ENCODE assay signal across 29 cellular contexts in the genomic region with DNA sequence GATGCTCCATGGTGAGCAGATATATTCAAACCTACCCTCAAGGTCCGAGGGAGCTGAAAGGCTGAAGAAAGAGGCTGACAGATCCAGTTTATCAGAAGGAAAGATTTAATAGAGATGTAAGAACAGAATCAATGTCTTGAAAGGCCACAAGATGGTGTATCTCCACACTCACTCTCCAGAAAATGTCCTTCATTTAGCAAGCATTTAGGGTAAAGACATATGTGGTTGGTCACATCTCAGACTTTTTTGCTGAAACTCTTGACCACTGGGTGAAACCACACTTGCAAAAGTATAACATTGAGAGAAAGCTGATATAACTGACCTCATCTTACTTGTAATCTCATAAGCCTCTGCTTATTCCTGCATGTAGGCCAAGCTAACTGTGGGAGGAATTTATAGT.
DNase-seq lines count a peak whose midpoint lies in the region; ATAC-seq and TF ChIP-seq lines count a peak whose summit lies in the region.
"Had no signal": no experiment of that assay in that cellular context is flagged by ENCODE, and none has a peak within 500 bp of the region (broad histone marks: within the 10 kb centered on the region; RNA-seq: fewer than 3 reads in every experiment).

No MANE protein-coding gene starts in this region.

- TF ChIP-seq RAD21 in neural cell (conservative IDR thresholded peaks at IDR 0.05): no peak

- H2AFZ ChIP-seq in GM23338: no peak overlapping the region
- 0 out of 2 replicates have a peak overlapping the region, but pooled peaks have one; percentile 39 for H2AFZ ChIP-seq in OCI-LY3 (ENCODE audit: low read depth, low read length)
- no peak overlapping the region for H2AFZ ChIP-seq in neural cell (ENCODE audit: low read depth, low read length)
- H2AFZ ChIP-seq in OCI-LY7 (ENCODE audit: low read length): no peak overlapping the region; the same call in 1 of the 2 replicates
- H2AFZ ChIP-seq: parathyroid adenoma had no signal

- H3K4me3 ChIP-seq in GM23338: no peak overlapping the region
- no peak overlapping the region for H3K4me3 ChIP-seq in OCI-LY3 (ENCODE audit: low read length)
- no peak overlapping the region for H3K4me3 ChIP-seq in neural cell (ENCODE audit: low read length)
- no peak overlapping the region for H3K4me3 ChIP-seq in OCI-LY7 (ENCODE audit: low read depth, low read length, poor library complexity, severe bottlenecking)
- H3K4me3 ChIP-seq: esophagus squamous epithelium, K562, Peyer's patch, right lobe of liver, SK-N-MC, tibial nerve had no signal

- H3K79me2 ChIP-seq in GM23338 (replicated peaks; ENCODE audit: insufficient read depth) (no peaks in the 10 kb centered on the region), OCI-LY3 (ENCODE audit: low read length) (no peaks in the 10 kb centered on the region), neural cell (replicated peaks; ENCODE audit: insufficient read depth, low read length) (no peaks in the 10 kb centered on the region), OCI-LY7 (ENCODE audit: insufficient read depth, low read depth, low read length) (no peaks in the 10 kb centered on the region)
- H3K79me2 ChIP-seq: parathyroid adenoma had no signal

- H3K9me3 ChIP-seq in OCI-LY3 (ENCODE audit: insufficient read depth, low read length): no peaks in the 10 kb centered on the region
- no peaks in the 10 kb centered on the region for H3K9me3 ChIP-seq in neural cell (ENCODE audit: low read length)
- H3K9me3 ChIP-seq in OCI-LY7 (ENCODE audit: low read length): no peaks in the 10 kb centered on the region
- H3K9me3 ChIP-seq: esophagus squamous epithelium, right lobe of liver had no signal

- H3F3A ChIP-seq in GM23338 (replicated peaks; ENCODE audit: low read depth): no peaks in the 10 kb centered on the region
- H3F3A ChIP-seq in neural cell (ENCODE audit: insufficient read depth, low read length, poor library complexity, severe bottlenecking): no peaks in the 10 kb centered on the region

- DNase-seq in GM23338 (ENCODE audit: low spot score) (peak; percentile 30), chondrocyte (ENCODE audit: low spot score) (no peak), omental fat pad (ENCODE audit: low spot score) (no peak), OCI-LY7 (ENCODE audit: low spot score) (no peak)
- DNase-seq: activated CD4-positive, alpha-beta T cell treated with anti-CD3 and anti-CD28 coated beads, Interleukin-2, amount 50 U/mL, for 1 hour; activated naive CD8-positive, alpha-beta T cell treated with anti-CD3 and anti-CD28 coated beads for 36 hours; CD8-positive, alpha-beta memory T cell; DMS79 treated with DMSO at 0.1 percent for 48 hours; effector memory CD4-positive, alpha-beta T cell; esophagus squamous epithelium; glutamatergic neuron; HCEC 1CT; left cardiac atrium; naive B cell; NCI-H1092; NCI-H187 treated with DMSO at 0.1 percent for 48 hours; NCI-H2227 treated with DMSO at 0.1 percent for 48 hours; Peyer's patch; right lobe of liver; stimulated activated naive CD8-positive, alpha-beta T cell treated with anti-CD3 and anti-CD28 coated beads, Interleukin-15, amount 100 ng/mL, for 72 hours; T-helper 2 cell had no signal

- no peak for ATAC-seq in GM23338
- no peak for ATAC-seq in omental fat pad (ENCODE audit: low FRiP score)
- ATAC-seq in HG03565 (IDR thresholded peaks at IDR 0.05; ENCODE audit: unreplicated experiment): no peak
- no peak for ATAC-seq in GM18907 (IDR thresholded peaks at IDR 0.05; ENCODE audit: unreplicated experiment)
- ATAC-seq: K562; left cardiac atrium; right lobe of liver; stimulated activated naive CD8-positive, alpha-beta T cell treated with anti-CD3 and anti-CD28 coated beads, Interleukin-15, amount 100 ng/mL, for 72 hours had no signal

- H3K9me3 Mint-ChIP-seq in GM23338 (peaks cover 12% of the 10 kb centered on the region; the same call in 2 of the 3 replicates), chondrocyte (ENCODE audit: low read depth) (peaks cover 21% of the 10 kb centered on the region)

- H3K27me3 Mint-ChIP-seq in GM23338 (ENCODE audit: insufficient read depth, low read depth, poor library complexity): no peaks in the 10 kb centered on the region
- peaks cover 1% of the 10 kb centered on the region for H3K27me3 Mint-ChIP-seq in chondrocyte (ENCODE audit: low read depth)
- H3K27me3 Mint-ChIP-seq: activated naive CD8-positive, alpha-beta T cell treated with anti-CD3 and anti-CD28 coated beads for 36 hours; naive B cell; stimulated activated naive CD8-positive, alpha-beta T cell treated with anti-CD3 and anti-CD28 coated beads, Interleukin-15, amount 100 ng/mL, for 72 hours had no signal

- H3K4me1 ChIP-seq in GM23338 (ENCODE audit: insufficient read depth) (no peaks in the 10 kb centered on the region), OCI-LY3 (ENCODE audit: low read length) (no peaks in the 10 kb centered on the region), OCI-LY7 (ENCODE audit: insufficient read depth, low read length, poor library complexity, severe bottlenecking) (no peaks in the 10 kb centered on the region)
- H3K4me1 ChIP-seq: esophagus squamous epithelium, parathyroid adenoma, Peyer's patch, right lobe of liver, tibial nerve had no signal

- no peak overlapping the region for H3K27ac Mint-ChIP-seq in GM23338
- no peak overlapping the region for H3K27ac Mint-ChIP-seq in chondrocyte (ENCODE audit: unreplicated experiment)
- H3K27ac Mint-ChIP-seq: activated naive CD8-positive, alpha-beta T cell treated with anti-CD3 and anti-CD28 coated beads for 36 hours; CD8-positive, alpha-beta memory T cell; naive B cell; stimulated activated naive CD8-positive, alpha-beta T cell treated with anti-CD3 and anti-CD28 coated beads, Interleukin-15, amount 100 ng/mL, for 72 hours had no signal

- H3K4me2 ChIP-seq in GM23338 (no peak overlapping the region), OCI-LY3 (ENCODE audit: low read length) (no peak overlapping the region), neural cell (ENCODE audit: low read length) (no peak overlapping the region), OCI-LY7 (ENCODE audit: low read length) (no peak overlapping the region)

- H3K27ac ChIP-seq in GM23338 (ENCODE audit: low read depth): no peak overlapping the region
- H3K27ac ChIP-seq in OCI-LY3 (ENCODE audit: low read length): no peak overlapping the region
- no peak overlapping the region for H3K27ac ChIP-seq in neural cell (ENCODE audit: low read length)
- no peak overlapping the region for H3K27ac ChIP-seq in OCI-LY7 (ENCODE audit: low read depth, low read length, poor library complexity, severe bottlenecking)
- H3K27ac ChIP-seq: esophagus squamous epithelium, parathyroid adenoma, Peyer's patch, right lobe of liver, SK-N-MC, tibial nerve had no signal

- intact Hi-C loops in OCI-LY7 (cut with micrococcal nuclease; ENCODE audit: unreplicated experiment): no loop called here

- no peaks in the 10 kb centered on the region for H4K20me1 ChIP-seq in GM23338 (replicated peaks; ENCODE audit: insufficient read depth)
- H4K20me1 ChIP-seq in OCI-LY3 (ENCODE audit: insufficient read depth, low read length): no peaks in the 10 kb centered on the region
- H4K20me1 ChIP-seq in neural cell (ENCODE audit: insufficient read depth): no peaks in the 10 kb centered on the region
- H4K20me1 ChIP-seq in OCI-LY7 (ENCODE audit: insufficient read depth, low read length): no peaks in the 10 kb centered on the region

- H3K9ac ChIP-seq in OCI-LY3 (ENCODE audit: low read length): no peak overlapping the region
- no peak overlapping the region for H3K9ac ChIP-seq in neural cell (ENCODE audit: low read length)
- H3K9ac ChIP-seq: parathyroid adenoma had no signal

- BruUV-seq in OCI-LY7 (replicated peaks; lab: Mats Ljungman, UMichigan): no TSS peak

- TF ChIP-seq CTCF in GM23338 (conservative IDR thresholded peaks at IDR 0.05; ENCODE audit: low read depth in 2 of 2): peak; percentile 15 to 40; a peak in 2 of 4 replicates
- TF ChIP-seq CTCF in OCI-LY3 (IDR thresholded peaks at IDR 0.05; ENCODE audit: low read depth, low read length): peak; percentile 32; the same call in 1 of the 2 replicates
- peak; percentile 42 for TF ChIP-seq CTCF in chondrocyte (IDR thresholded peaks at IDR 0.05)
- TF ChIP-seq CTCF in neural cell (IDR thresholded peaks at IDR 0.05; ENCODE audit: poor library complexity, severe bottlenecking): peak; percentile 15
- no peak for TF ChIP-seq CTCF in omental fat pad (IDR thresholded peaks at IDR 0.05)
- no peak for TF ChIP-seq CTCF in OCI-LY7 (conservative IDR thresholded peaks at IDR 0.05; ENCODE audit: low read length)

- no peaks in the 10 kb centered on the region for H3K27me3 ChIP-seq in GM23338 (ENCODE audit: insufficient read depth)
- no peaks in the 10 kb centered on the region for H3K27me3 ChIP-seq in OCI-LY3 (ENCODE audit: low read depth, low read length)
- H3K27me3 ChIP-seq in neural cell (ENCODE audit: insufficient read depth, low read depth, low read length): no peaks in the 10 kb centered on the region
- H3K27me3 ChIP-seq: esophagus squamous epithelium, Peyer's patch, tibial nerve had no signal

- H3K4me3 Mint-ChIP-seq in GM23338: no peak overlapping the region
- no peak overlapping the region for H3K4me3 Mint-ChIP-seq in chondrocyte (ENCODE audit: unreplicated experiment)
- H3K4me3 Mint-ChIP-seq: activated naive CD8-positive, alpha-beta T cell treated with anti-CD3 and anti-CD28 coated beads for 36 hours; CD8-positive, alpha-beta memory T cell; naive B cell; stimulated activated naive CD8-positive, alpha-beta T cell treated with anti-CD3 and anti-CD28 coated beads, Interleukin-15, amount 100 ng/mL, for 72 hours had no signal

- no peak for TF ChIP-seq EP300 in neural cell (conservative IDR thresholded peaks at IDR 0.05; ENCODE audit: poor library complexity, severe bottlenecking)

- H3K4me1 Mint-ChIP-seq in GM23338 (no peaks in the 10 kb centered on the region), chondrocyte (ENCODE audit: low read depth) (no peaks in the 10 kb centered on the region)
- H3K4me1 Mint-ChIP-seq: activated naive CD8-positive, alpha-beta T cell treated with anti-CD3 and anti-CD28 coated beads for 36 hours; CD8-positive, alpha-beta memory T cell; naive B cell; stimulated activated naive CD8-positive, alpha-beta T cell treated with anti-CD3 and anti-CD28 coated beads, Interleukin-15, amount 100 ng/mL, for 72 hours had no signal

- H3K36me3 Mint-ChIP-seq in GM23338 (ENCODE audit: low read depth): no peaks in the 10 kb centered on the region
- no peaks in the 10 kb centered on the region for H3K36me3 Mint-ChIP-seq in chondrocyte (ENCODE audit: low read depth)
- H3K36me3 Mint-ChIP-seq: activated naive CD8-positive, alpha-beta T cell treated with anti-CD3 and anti-CD28 coated beads for 36 hours; CD8-positive, alpha-beta memory T cell; naive B cell had no signal

- H3K36me3 ChIP-seq in GM23338 (ENCODE audit: insufficient read depth) (no peaks in the 10 kb centered on the region; the same call in 1 of the 2 replicates), OCI-LY3 (replicated peaks; ENCODE audit: low read depth, low read length) (no peaks in the 10 kb centered on the region), neural cell (ENCODE audit: insufficient read depth, low read length) (no peaks in the 10 kb centered on the region), OCI-LY7 (ENCODE audit: insufficient read depth, low read length) (no peaks in the 10 kb centered on the region)
- H3K36me3 ChIP-seq: esophagus squamous epithelium, Peyer's patch, right lobe of liver, tibial nerve had no signal

- CTCF ChIA-PET in OCI-LY7 (lab: Charles Lee; ENCODE audit: unreplicated experiment): no interaction called here

- H3K9me2 ChIP-seq in GM23338 (ENCODE audit: insufficient read depth): no peaks in the 10 kb centered on the region
- no peaks in the 10 kb centered on the region for H3K9me2 ChIP-seq in neural cell (ENCODE audit: insufficient read depth, low read length)
- no peaks in the 10 kb centered on the region for H3K9me2 ChIP-seq in OCI-LY7 (ENCODE audit: insufficient read depth, low read length)

- POLR2A ChIA-PET in OCI-LY7 (lab: Charles Lee): interaction anchor here (0.9 kb wide), 1 partner anchor 9 kb away, joined by 3 read pairs; no protein-coding TSS in a partner anchor

Comparison
In these comparisons a context has a peak if more than half of its experiments do, and no peak if none do; other contexts are left out.
1. CTCF ChIP-seq: peak in GM23338 (2 of 2), OCI-LY3 (single experiment), chondrocyte (single experiment) and neural cell (single experiment); none in omental fat pad (0 of 3) and OCI-LY7 (single experiment).